8 cellular contexts compared by ENCODE assay signal in the genomic region with DNA sequence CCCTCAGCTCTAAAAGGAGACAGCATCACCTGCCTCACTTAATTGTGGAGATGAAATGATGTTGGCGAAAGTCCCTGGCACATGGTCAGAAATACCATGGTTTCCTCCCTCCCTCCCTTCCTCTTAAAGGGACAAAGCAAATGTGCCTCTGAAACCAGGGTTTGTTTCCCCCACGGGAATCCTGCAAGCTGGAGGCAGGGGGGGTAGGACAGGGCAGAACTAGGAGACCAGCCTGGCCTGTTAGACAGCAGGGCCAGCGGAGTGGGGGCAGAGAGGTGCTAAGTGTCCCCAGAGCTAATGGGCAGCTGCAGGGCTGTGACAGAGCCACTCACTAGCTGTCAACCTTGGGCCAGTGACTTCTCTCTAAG. TPM values are rescaled to one million over a fixed set of nuclear protein-coding genes. Genes with fewer than 3 reads are reported as not detected.
A peak's percentile ranks its signal among the peaks of the same experiment; 100 is the strongest.
DNase-seq lines count a peak whose midpoint lies in the region; ATAC-seq, FAIRE-seq and TF ChIP-seq lines count a peak whose summit lies in the region.

No MANE protein-coding gene starts in this region.

- TF ChIP-seq POLR2A in endothelial cell of umbilical vein (IDR thresholded peaks at IDR 0.05; ENCODE audit: low read depth, low read length), result no peak

- H3K36me3 Mint-ChIP-seq in nephron (ENCODE audit: low read depth) (peaks cover 21% of the 10 kb centered on the region), nephron progenitor cell (ENCODE audit: low read depth) (peaks cover 21% of the 10 kb centered on the region)
- H3K36me3 Mint-ChIP-seq in naive thymus-derived CD8-positive, alpha-beta T cell, result no peaks in the 10 kb centered on the region

- H3K9ac ChIP-seq in BLaER1 (no peak overlapping the region), endothelial cell of umbilical vein (replicated peaks; ENCODE audit: extremely low read depth, insufficient read depth, low read length) (no peak overlapping the region)

- H3K79me2 ChIP-seq in endothelial cell of umbilical vein (ENCODE audit: control insufficient read depth, insufficient read depth, low read length), result peaks cover 23% of the 10 kb centered on the region

- H3K4me2 ChIP-seq in BLaER1 (peak overlapping the region; percentile 25), endothelial cell of umbilical vein (ENCODE audit: insufficient read depth, low read length) (no peak overlapping the region)

- H3K4me3 ChIP-seq in BLaER1 (no peak overlapping the region), endothelial cell of umbilical vein (replicated peaks in 1 of 3; ENCODE audit: insufficient read depth in 1 of 3, low read depth in 1 of 3, low read length in 3 of 3) (no peak overlapping the region)

- no peaks in the 10 kb centered on the region for H3K9me3 ChIP-seq in BLaER1
- H3K9me3 ChIP-seq in endothelial cell of umbilical vein (replicated peaks; ENCODE audit: control insufficient read depth, insufficient read depth, low read length), result no peaks in the 10 kb centered on the region

- H3K9me3 Mint-ChIP-seq in nephron (peaks cover 18% of the 10 kb centered on the region), nephron progenitor cell (peaks cover 64% of the 10 kb centered on the region)
- no peaks in the 10 kb centered on the region for H3K9me3 Mint-ChIP-seq in naive thymus-derived CD8-positive, alpha-beta T cell

- no peak overlapping the region for H3K4me3 Mint-ChIP-seq in nephron
- H3K4me3 Mint-ChIP-seq in nephron progenitor cell, result no peak overlapping the region
- no peak overlapping the region for H3K4me3 Mint-ChIP-seq in naive thymus-derived CD8-positive, alpha-beta T cell

- H3K27ac Mint-ChIP-seq in nephron (peak overlapping the region; percentile 67 to 83 (median 76)), nephron progenitor cell (no peak overlapping the region)
- peak overlapping the region in 1 of 10 donors; percentile 49 for H3K27ac Mint-ChIP-seq in naive thymus-derived CD8-positive, alpha-beta T cell

- H3K27ac ChIP-seq in BLaER1 (no peak overlapping the region), endothelial cell of umbilical vein (ENCODE audit: insufficient read depth, low read depth, low read length) (no peak overlapping the region)

- H3K4me1 ChIP-seq in BLaER1 (peaks cover 51% of the 10 kb centered on the region), endothelial cell of umbilical vein (ENCODE audit: control insufficient read depth, extremely low read depth, insufficient read depth, low read length) (peaks cover 58% of the 10 kb centered on the region)

- no peak overlapping the region for H2AFZ ChIP-seq in endothelial cell of umbilical vein (ENCODE audit: low read depth, low read length)

- peaks cover 6% of the 10 kb centered on the region; the same call in 1 of the 2 replicates for H4K20me1 ChIP-seq in BLaER1
- no peaks in the 10 kb centered on the region for H4K20me1 ChIP-seq in endothelial cell of umbilical vein (replicated peaks; ENCODE audit: control insufficient read depth, extremely low read depth, insufficient read depth, low read length)

- DNase-seq in RPMI7951 (ENCODE audit: low read depth), result peak; percentile 14
- DNase-seq in endothelial cell of umbilical vein (ENCODE audit: low read depth, low spot score), result peak; percentile 44
- no peak for DNase-seq in nephron progenitor cell
- DNase-seq in naive thymus-derived CD8-positive, alpha-beta T cell, result no peak

- intact Hi-C loops in endothelial cell of umbilical vein (cut with micrococcal nuclease), result loop anchor here (1.0 to 5.0 kb wide), 9 partner anchors 46 to 267 kb away; partner anchors contain the start of genes NHSL2 and PIN4

- dilution Hi-C loops in endothelial cell of umbilical vein (cut with MboI; ENCODE audit: extremely low pct_ligation_motif_present, low sequenced_read_pairs), result no loop called here

- CTCF ChIA-PET in endothelial cell of umbilical vein (lab: Charles Lee), result interaction anchor here (1.1 to 8.0 kb wide), 9 partner anchors 46 to 128 kb away, joined by 5 to 122 read pairs (median 8); no protein-coding TSS in a partner anchor

- H3K36me3 ChIP-seq in BLaER1, result no peaks in the 10 kb centered on the region
- no peaks in the 10 kb centered on the region for H3K36me3 ChIP-seq in endothelial cell of umbilical vein (ENCODE audit: control insufficient read depth in 2 of 2, extremely low read depth in 1 of 2, insufficient read depth in 2 of 2, low read length in 2 of 2)

- POLR2A ChIA-PET in endothelial cell of umbilical vein (lab: Charles Lee), result interaction anchor here (0.9 to 1.2 kb wide), 2 partner anchors 96 to 107 kb away, joined by 3 to 5 read pairs; no protein-coding TSS in a partner anchor
- POLR2A ChIA-PET in naive thymus-derived CD8-positive, alpha-beta T cell (lab: Charles Lee), result interaction anchor here (1.1 to 1.8 kb wide), 3 partner anchors 32 to 109 kb away, joined by 4 to 5 read pairs (median 4); no protein-coding TSS in a partner anchor

- TF ChIP-seq CTCF in endothelial cell of umbilical vein (IDR thresholded peaks at IDR 0.05; ENCODE audit: extremely low read depth in 1 of 2, insufficient read depth in 1 of 2, low read depth in 1 of 2, low read length in 2 of 2), result no peak
- no peak for TF ChIP-seq CTCF in nephron (IDR thresholded peaks at IDR 0.05; ENCODE audit: unreplicated experiment in 3 of 3)
- no peak for TF ChIP-seq CTCF in nephron progenitor cell (IDR thresholded peaks at IDR 0.05)

- BruUV-seq in endothelial cell of umbilical vein (replicated peaks; lab: Mats Ljungman, UMichigan), result no TSS peak

- H3K4me1 Mint-ChIP-seq in nephron (peaks cover 67% of the 10 kb centered on the region), nephron progenitor cell (peaks cover 65% of the 10 kb centered on the region)
- peaks cover 7 to 61% (median 14%) of the 10 kb centered on the region in 4 donors for H3K4me1 Mint-ChIP-seq in naive thymus-derived CD8-positive, alpha-beta T cell

- peaks cover 53% of the 10 kb centered on the region for H3K27me3 ChIP-seq in BLaER1
- H3K27me3 ChIP-seq in endothelial cell of umbilical vein (ENCODE audit: control insufficient read depth in 2 of 2, insufficient read depth in 2 of 2, low read length in 2 of 2), result no peaks in the 10 kb centered on the region

- H3K9me1 ChIP-seq in endothelial cell of umbilical vein (replicated peaks; ENCODE audit: control insufficient read depth, extremely low read depth, insufficient read depth, low read length), result no peaks in the 10 kb centered on the region

- peak; percentile 55 for FAIRE-seq in endothelial cell of umbilical vein (lab: Jason Lieb, UNC)

- ATAC-seq in GM18519 (IDR thresholded peaks at IDR 0.05; ENCODE audit: low FRiP score, unreplicated experiment), result no peak
- ATAC-seq in naive thymus-derived CD8-positive, alpha-beta T cell, result no peak
- ATAC-seq in GM18511 (IDR thresholded peaks at IDR 0.05; ENCODE audit: unreplicated experiment), result no peak

- H3K27me3 Mint-ChIP-seq in nephron (ENCODE audit: low read depth), result no peaks in the 10 kb centered on the region
- peaks cover 4% of the 10 kb centered on the region for H3K27me3 Mint-ChIP-seq in nephron progenitor cell (ENCODE audit: low read depth, poor library complexity)
- peaks cover 3 to 47% (median 11%) of the 10 kb centered on the region in 5 donors for H3K27me3 Mint-ChIP-seq in naive thymus-derived CD8-positive, alpha-beta T cell

TF ChIP-seq in endothelial cell of umbilical vein, 7 proteins besides CTCF, POLR2A, EP300 and RAD21:
- TF ChIP-seq FOS (IDR thresholded peaks at IDR 0.05; ENCODE audit: borderline replicate concordance, insufficient read depth, low read length), result no peak
- no peak for TF ChIP-seq POLR2AphosphoS5 (IDR thresholded peaks at IDR 0.05; ENCODE audit: insufficient read depth, low read depth, low read length)
- no peak for TF ChIP-seq JUN (IDR thresholded peaks at IDR 0.05; ENCODE audit: borderline replicate concordance, insufficient read depth, insufficient read length, low read depth)
- no peak for TF ChIP-seq MAX (IDR thresholded peaks at IDR 0.05; ENCODE audit: insufficient read depth, insufficient read length)
- TF ChIP-seq MYC (IDR thresholded peaks at IDR 0.05; ENCODE audit: low read depth, low read length), result no peak
- TF ChIP-seq GATA2 (IDR thresholded peaks at IDR 0.05; ENCODE audit: insufficient read depth, insufficient read length, low read depth, low read length), result no peak
- no peak for TF ChIP-seq EZH2 (IDR thresholded peaks at IDR 0.05; ENCODE audit: borderline replicate concordance, low read depth, low read length, severe bottlenecking)

RNA-seq across cellular contexts. Expression of gene RTL5, which starts 5.7 kb away (rescaled TPM):
- 0.78 and 1.2 TPM in 2 replicates for total RNA-seq in RPMI7951 (2014; rRNA removed; shearing (Covaris generic))
- 1.7 and 2.1 TPM in 2 replicates for total RNA-seq in endothelial cell of umbilical vein
- 0.99 and 1.0 TPM in 2 replicates for polyA plus RNA-seq in endothelial cell of umbilical vein
- polyA plus RNA-seq in endothelial cell of umbilical vein (2011; cell fraction: cytosol; rRNA removed), result 1.1 and 1.4 TPM in 2 replicates
- 2.8 and 3.1 TPM in 2 replicates for polyA plus RNA-seq in endothelial cell of umbilical vein (2011; cell fraction: nucleus; rRNA removed)
- polyA plus RNA-seq in endothelial cell of umbilical vein (2012), result 1.9 and 2.1 TPM in 2 replicates
- 1.2 and 1.6 TPM in 2 replicates for polyA minus RNA-seq in endothelial cell of umbilical vein
- polyA minus RNA-seq in endothelial cell of umbilical vein (2011; cell fraction: cytosol; rRNA and poly(A)+ RNA removed), result not detected
- 0.87 and 0.91 TPM in 2 replicates for polyA minus RNA-seq in endothelial cell of umbilical vein (2011; cell fraction: nucleus; rRNA and poly(A)+ RNA removed)
- under 1 TPM; 0.30 to 0.36 TPM for total RNA-seq in naive thymus-derived CD8-positive, alpha-beta T cell
- not detected for polyA plus RNA-seq in naive thymus-derived CD8-positive, alpha-beta T cell

RNA-seq across cellular contexts. Expression of gene PIN4, which starts 55.5 kb away (rescaled TPM):
- 33.8 and 36.6 TPM in 2 replicates for total RNA-seq in RPMI7951 (2014; rRNA removed; shearing (Covaris generic))
- 9.9 and 10.4 TPM in 2 replicates for total RNA-seq in endothelial cell of umbilical vein
- polyA plus RNA-seq in endothelial cell of umbilical vein, result 2.1 and 4.5 TPM in 2 replicates
- polyA plus RNA-seq in endothelial cell of umbilical vein (2011; cell fraction: cytosol; rRNA removed), result 12.4 and 15.1 TPM in 2 replicates
- 5.8 and 6.1 TPM in 2 replicates for polyA plus RNA-seq in endothelial cell of umbilical vein (2011; cell fraction: nucleus; rRNA removed)
- polyA plus RNA-seq in endothelial cell of umbilical vein (2012), result 25.2 and 27.0 TPM in 2 replicates
- polyA minus RNA-seq in endothelial cell of umbilical vein, result 1.8 and 2.1 TPM in 2 replicates
- 5.9 TPM for polyA minus RNA-seq in endothelial cell of umbilical vein (2011; cell fraction: cytosol; rRNA and poly(A)+ RNA removed)
- polyA minus RNA-seq in endothelial cell of umbilical vein (2011; cell fraction: nucleus; rRNA and poly(A)+ RNA removed), result 2.8 TPM in 2 replicates
- total RNA-seq in naive thymus-derived CD8-positive, alpha-beta T cell, result 10 to 100 TPM; 10.8 to 11.1 TPM
- polyA plus RNA-seq in naive thymus-derived CD8-positive, alpha-beta T cell, result 10 to 100 TPM; 26.7 to 32.5 (median 31.5) TPM

Comparison
In these comparisons a context has a peak if more than half of its experiments do, and no peak if none do; other contexts are left out.
1. DNase-seq: peak in RPMI7951 (single experiment) and endothelial cell of umbilical vein (single experiment); none in nephron progenitor cell (single experiment) and naive thymus-derived CD8-positive, alpha-beta T cell (0 of 10).